In genomic region chr1:31961536-31961935, GRCh38 we compare ENCODE assay signal across 1 cellular context.
TF ChIP-seq lines count a peak whose summit lies in the region.

No MANE protein-coding gene starts in this region.

TF ChIP-seq in A549, 52 proteins besides CTCF, POLR2A, EP300 and RAD21 (continued from another document):
- TF ChIP-seq HMGXB4 (CRISPR knock-in tag; IDR thresholded peaks at IDR 0.05; ENCODE audit: borderline replicate concordance) = no peak
- TF ChIP-seq HEYL (CRISPR knock-in tag; IDR thresholded peaks at IDR 0.05) = no peak
- TF ChIP-seq HOXB5 (CRISPR knock-in tag; IDR thresholded peaks at IDR 0.05) = no peak
